ENCODE assay signal across 8 cellular contexts in the genomic region with DNA sequence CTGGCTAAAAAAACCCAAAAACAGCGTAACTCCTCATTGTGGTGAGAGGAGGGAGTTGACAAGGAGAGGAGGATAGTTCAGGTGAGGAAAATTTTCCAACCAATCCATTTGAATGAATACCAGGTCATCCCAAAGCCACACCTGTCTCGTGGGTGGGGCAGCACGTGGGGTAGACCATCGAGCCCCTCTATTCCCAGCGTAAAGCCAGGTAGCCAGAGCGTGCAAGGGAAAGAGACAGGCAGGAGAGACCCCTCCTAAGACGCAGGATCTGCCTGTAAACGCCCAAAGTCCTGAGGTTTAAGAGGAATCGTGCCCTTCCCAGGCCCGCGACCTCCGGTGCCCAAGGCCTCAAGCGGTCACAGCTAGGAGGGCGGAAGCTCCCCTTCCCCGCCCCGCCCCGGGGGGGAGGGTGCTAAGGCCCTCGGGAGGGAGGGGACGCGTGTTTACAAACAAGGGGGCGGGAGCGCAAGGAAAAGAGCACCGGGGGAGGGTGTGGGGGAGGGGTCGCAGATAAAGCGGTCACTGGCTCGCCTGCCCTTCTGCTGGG. TPM values are rescaled to one million over a fixed set of nuclear protein-coding genes. Genes with fewer than 3 reads are reported as not detected.
A peak's percentile ranks its signal among the peaks of the same experiment; 100 is the strongest.
DNase-seq lines count a peak whose midpoint lies in the region; ATAC-seq and TF ChIP-seq lines count a peak whose summit lies in the region.

No MANE protein-coding gene starts in this region.

- H3K79me2 ChIP-seq in OCI-LY1 (ENCODE audit: insufficient read depth, low read length) (no peaks in the 10 kb centered on the region), osteoblast (ENCODE audit: insufficient read depth, low read length) (peaks cover 67% of the 10 kb centered on the region)

- H4K20me1 ChIP-seq in OCI-LY1 (ENCODE audit: insufficient read depth, low read length), result no peaks in the 10 kb centered on the region
- H4K20me1 ChIP-seq in osteoblast (ENCODE audit: insufficient read depth, low read length), result peaks cover 69% of the 10 kb centered on the region

- H3K4me3 ChIP-seq in OCI-LY1 (ENCODE audit: low read depth, low read length, poor library complexity, severe bottlenecking) (peak overlapping the region; percentile 91), foreskin fibroblast (ENCODE audit: low read depth in 1 of 2, low read length in 2 of 2) (peak overlapping the region; percentile 79 to 95), osteoblast (ENCODE audit: insufficient read depth, low read length) (peak overlapping the region; percentile 81)

- H3K4me2 ChIP-seq in OCI-LY1 (ENCODE audit: low read length), result peak overlapping the region; percentile 95
- H3K4me2 ChIP-seq in osteoblast (ENCODE audit: insufficient read depth, low read length), result peak overlapping the region; percentile 99

- peak overlapping the region; percentile 100 for H3K4me3 Mint-ChIP-seq in activated T-helper 2 cell treated with anti-CD3 and anti-CD28 coated beads, Interferon-gamma antibody, Interleukin-2, Interleukin-4, amounts not matched to agents 10 μg/mL and 5 μg/mL and 100 μg/mL, durations not matched to agents 14 hours and 24 hours and 36 hours (ENCODE audit: low read depth)

- H3K36me3 ChIP-seq in OCI-LY1 (ENCODE audit: insufficient read depth, low read length), result peaks cover 45% of the 10 kb centered on the region
- peaks cover 55% of the 10 kb centered on the region for H3K36me3 ChIP-seq in osteoblast (ENCODE audit: insufficient read depth, low read length)

- H2AFZ ChIP-seq in OCI-LY1 (ENCODE audit: low read length) (no peak overlapping the region), osteoblast (ENCODE audit: low read length) (peak overlapping the region; percentile 38)

- H3K27me3 ChIP-seq in OCI-LY1 (ENCODE audit: insufficient read depth, low read length) (no peaks in the 10 kb centered on the region), osteoblast (ENCODE audit: insufficient read depth, low read length) (no peaks in the 10 kb centered on the region)

- no peaks in the 10 kb centered on the region for H3F3A ChIP-seq in OCI-LY1 (ENCODE audit: insufficient read depth, low read length)

- DNase-seq in AG08395 (ENCODE audit: low spot score), result peak; percentile 67
- DNase-seq in activated T-helper 2 cell treated with anti-CD3 and anti-CD28 coated beads, Interferon-gamma antibody, Interleukin-2, Interleukin-4, amounts not matched to agents 10 μg/mL and 5 μg/mL and 100 μg/mL, durations not matched to agents 14 hours and 24 hours and 36 hours (ENCODE audit: low spot score), result peak; percentile 71
- DNase-seq in foreskin fibroblast, result peak in 1 of 2 donors; percentile 82
- peak; percentile 96 for DNase-seq in osteoblast (ENCODE audit: insufficient read length, low spot score, missing footprints)
- DNase-seq in ureter (ENCODE audit: low spot score), result peak; percentile 73

- peak overlapping the region; percentile 85 for H3K9ac ChIP-seq in OCI-LY1 (ENCODE audit: low read length)

- intact Hi-C loops in activated T-helper 2 cell treated with anti-CD3 and anti-CD28 coated beads, Interferon-gamma antibody, Interleukin-2, Interleukin-4, amounts not matched to agents 10 μg/mL and 5 μg/mL and 100 μg/mL, durations not matched to agents 14 hours and 24 hours and 36 hours (cut with micrococcal nuclease), result loop anchor here (1.0 to 10.0 kb wide), 6 partner anchors 71 to 1007 kb away; a partner anchor contains a TSS

- no peaks in the 10 kb centered on the region for H3K9me3 Mint-ChIP-seq in activated T-helper 2 cell treated with anti-CD3 and anti-CD28 coated beads, Interferon-gamma antibody, Interleukin-2, Interleukin-4, amounts not matched to agents 10 μg/mL and 5 μg/mL and 100 μg/mL, durations not matched to agents 14 hours and 24 hours and 36 hours

- no peaks in the 10 kb centered on the region for H3K27me3 Mint-ChIP-seq in activated T-helper 2 cell treated with anti-CD3 and anti-CD28 coated beads, Interferon-gamma antibody, Interleukin-2, Interleukin-4, amounts not matched to agents 10 μg/mL and 5 μg/mL and 100 μg/mL, durations not matched to agents 14 hours and 24 hours and 36 hours (ENCODE audit: low read depth)

- H3K9me2 ChIP-seq in OCI-LY1 (ENCODE audit: low read depth, low read length), result no peaks in the 10 kb centered on the region

- H3K27ac ChIP-seq in OCI-LY1 (ENCODE audit: low read depth, low read length, poor library complexity, severe bottlenecking) (peak overlapping the region; percentile 84), osteoblast (ENCODE audit: low read depth, low read length) (peak overlapping the region; percentile 98)

- peak; percentile 24 for ATAC-seq in GM18868 (IDR thresholded peaks at IDR 0.05; ENCODE audit: unreplicated experiment)
- ATAC-seq in HG03139 (IDR thresholded peaks at IDR 0.05; ENCODE audit: unreplicated experiment), result peak; percentile 17

- peak overlapping the region; percentile 66 for H3K27ac Mint-ChIP-seq in activated T-helper 2 cell treated with anti-CD3 and anti-CD28 coated beads, Interferon-gamma antibody, Interleukin-2, Interleukin-4, amounts not matched to agents 10 μg/mL and 5 μg/mL and 100 μg/mL, durations not matched to agents 14 hours and 24 hours and 36 hours

- H3K36me3 Mint-ChIP-seq in activated T-helper 2 cell treated with anti-CD3 and anti-CD28 coated beads, Interferon-gamma antibody, Interleukin-2, Interleukin-4, amounts not matched to agents 10 μg/mL and 5 μg/mL and 100 μg/mL, durations not matched to agents 14 hours and 24 hours and 36 hours (ENCODE audit: low read depth), result peaks cover 66% of the 10 kb centered on the region

- H3K9me3 ChIP-seq in OCI-LY1 (ENCODE audit: low read length) (no peaks in the 10 kb centered on the region), osteoblast (ENCODE audit: low read depth, low read length) (no peaks in the 10 kb centered on the region)

- H3K4me1 ChIP-seq in OCI-LY1 (ENCODE audit: insufficient read depth, low read length, severe bottlenecking), result peaks cover 38% of the 10 kb centered on the region
- peaks cover 45% of the 10 kb centered on the region for H3K4me1 ChIP-seq in osteoblast (ENCODE audit: insufficient read depth, low read length)

- TF ChIP-seq CTCF in OCI-LY1 (IDR thresholded peaks at IDR 0.05; ENCODE audit: low read length), result no peak
- TF ChIP-seq CTCF in foreskin fibroblast (IDR thresholded peaks at IDR 0.05; ENCODE audit: low read depth, low read length), result no peak
- TF ChIP-seq CTCF in osteoblast (IDR thresholded peaks at IDR 0.05; ENCODE audit: extremely low read depth, low read depth, low read length), result no peak

- H3K4me1 Mint-ChIP-seq in activated T-helper 2 cell treated with anti-CD3 and anti-CD28 coated beads, Interferon-gamma antibody, Interleukin-2, Interleukin-4, amounts not matched to agents 10 μg/mL and 5 μg/mL and 100 μg/mL, durations not matched to agents 14 hours and 24 hours and 36 hours (ENCODE audit: low read depth), result peaks cover 45% of the 10 kb centered on the region

RNA-seq across cellular contexts. Expression of a gene that starts 0.7 kb away (rescaled TPM):
- total RNA-seq in activated T-helper 2 cell treated with anti-CD3 and anti-CD28 coated beads, Interferon-gamma antibody, Interleukin-2, Interleukin-4, amounts not matched to agents 10 μg/mL and 5 μg/mL and 100 μg/mL, durations not matched to agents 14 hours and 24 hours and 36 hours, result 47.8 and 50.0 TPM in 2 replicates
- total RNA-seq in osteoblast (19.2 and 20.9 TPM in 2 replicates), ureter (50.8 TPM)

RNA-seq across cellular contexts. Expression of a gene that starts 0.9 kb away (rescaled TPM):
- total RNA-seq in activated T-helper 2 cell treated with anti-CD3 and anti-CD28 coated beads, Interferon-gamma antibody, Interleukin-2, Interleukin-4, amounts not matched to agents 10 μg/mL and 5 μg/mL and 100 μg/mL, durations not matched to agents 14 hours and 24 hours and 36 hours, result 63.8 and 69.6 TPM in 2 replicates
- total RNA-seq in osteoblast, result 108 and 109 TPM in 2 replicates
- 60.7 TPM for total RNA-seq in ureter

RNA-seq across cellular contexts. Expression of a gene that starts 4.7 kb away (rescaled TPM):
- 14.7 and 18.2 TPM in 2 replicates for total RNA-seq in activated T-helper 2 cell treated with anti-CD3 and anti-CD28 coated beads, Interferon-gamma antibody, Interleukin-2, Interleukin-4, amounts not matched to agents 10 μg/mL and 5 μg/mL and 100 μg/mL, durations not matched to agents 14 hours and 24 hours and 36 hours
- total RNA-seq in osteoblast (2.7 and 3.3 TPM in 2 replicates), ureter (28.6 TPM)

RNA-seq across cellular contexts. Expression of a gene that starts 7.5 kb away (rescaled TPM):
- 0.34 and 0.37 TPM in 2 replicates for total RNA-seq in activated T-helper 2 cell treated with anti-CD3 and anti-CD28 coated beads, Interferon-gamma antibody, Interleukin-2, Interleukin-4, amounts not matched to agents 10 μg/mL and 5 μg/mL and 100 μg/mL, durations not matched to agents 14 hours and 24 hours and 36 hours
- total RNA-seq in osteoblast, result 1.8 TPM in 2 replicates
- total RNA-seq in ureter, result 0.96 TPM

RNA-seq across cellular contexts. Expression of a gene that starts 8.5 kb away (rescaled TPM):
- total RNA-seq in activated T-helper 2 cell treated with anti-CD3 and anti-CD28 coated beads, Interferon-gamma antibody, Interleukin-2, Interleukin-4, amounts not matched to agents 10 μg/mL and 5 μg/mL and 100 μg/mL, durations not matched to agents 14 hours and 24 hours and 36 hours, result 46.0 and 46.1 TPM in 2 replicates
- total RNA-seq in osteoblast (34.0 and 34.2 TPM in 2 replicates), ureter (50.6 TPM)
